ENCODE assay signal across 10 cellular contexts in the genomic region with DNA sequence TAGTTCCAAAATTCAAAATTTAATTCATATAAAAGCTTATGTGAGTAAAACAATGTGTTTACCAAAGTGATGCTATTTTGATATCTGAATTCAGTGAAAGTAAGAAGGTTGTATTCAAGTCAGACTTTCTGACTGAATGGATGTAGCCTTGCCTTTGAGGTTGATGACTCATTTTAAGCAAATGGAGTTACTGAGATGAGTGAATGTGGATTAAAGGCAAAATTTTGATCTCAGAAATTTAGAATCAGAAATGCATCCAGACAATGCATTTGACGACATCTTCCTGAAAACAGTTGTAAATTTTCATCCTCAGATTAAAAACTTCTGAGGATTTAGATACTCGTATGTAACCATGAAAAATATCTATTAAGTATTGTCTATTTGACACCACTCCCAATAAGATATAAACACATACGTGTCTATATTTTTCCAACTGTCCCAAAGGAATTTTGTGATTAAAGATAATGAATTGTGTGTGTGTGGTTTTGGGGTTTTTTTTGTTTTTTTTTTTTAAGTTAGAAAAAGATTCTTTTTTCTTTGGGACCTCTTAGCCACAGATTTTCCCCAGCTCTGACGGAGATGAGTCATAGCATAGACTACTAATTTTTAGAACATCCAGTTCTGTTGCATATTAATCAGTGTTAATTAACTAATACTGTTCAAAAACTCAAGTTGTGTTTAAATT. TPM values are rescaled to one million over a fixed set of nuclear protein-coding genes. Genes with fewer than 3 reads are reported as not detected.
DNase-seq lines count a peak whose midpoint lies in the region; ATAC-seq, FAIRE-seq and TF ChIP-seq lines count a peak whose summit lies in the region.
"Had no signal": no experiment of that assay in that cellular context is flagged by ENCODE, and none has a peak within 500 bp of the region (broad histone marks: within the 10 kb centered on the region; RNA-seq: fewer than 3 reads in every experiment).

No MANE protein-coding gene starts in this region.

- no peak for TF ChIP-seq POLR2A in GM12892 (IDR thresholded peaks at IDR 0.05; ENCODE audit: low read depth, low read length)

- no peak for TF ChIP-seq CTCF in fibroblast of villous mesenchyme (IDR thresholded peaks at IDR 0.05; ENCODE audit: insufficient read depth, low read depth, low read length)

- peak; percentile 87 for FAIRE-seq in GM12892 (lab: Jason Lieb, UNC)

- intact Hi-C loops in cardiac septum (cut with DNase I): no loop called here

- DNase-seq in GM12892 (ENCODE audit: insufficient read length): no peak
- DNase-seq in M059J (ENCODE audit: low read depth): peak; percentile 73
- DNase-seq in fibroblast of villous mesenchyme (ENCODE audit: low read depth): peak; percentile 51
- DNase-seq in cardiac septum (ENCODE audit: low spot score): no peak
- DNase-seq in DMS153 treated with DMSO at 0.1 percent for 48 hours (lab: John Stamatoyannopoulos, UW; ENCODE audit: unreplicated experiment): no peak
- no peak for DNase-seq in NCI-H1417 (lab: John Stamatoyannopoulos, UW)
- DNase-seq in SHP77 treated with DMSO at 0.1 percent for 48 hours (lab: John Stamatoyannopoulos, UW): no peak
- DNase-seq: left ventricle myocardium inferior; stimulated activated naive CD4-positive, alpha-beta T cell had no signal

- ATAC-seq in GM21825 (IDR thresholded peaks at IDR 0.05; ENCODE audit: unreplicated experiment): peak; percentile 72

- no peak overlapping the region for H3K4me3 ChIP-seq in fibroblast of villous mesenchyme (ENCODE audit: low read depth, low read length)
- H3K4me3 ChIP-seq: left ventricle myocardium inferior had no signal

RNA-seq across cellular contexts. Expression of a gene that starts 34.4 kb away (rescaled TPM):
- 46.8 TPM for polyA plus RNA-seq in GM12892 (2012; ENCODE audit: missing spikeins)
- total RNA-seq in M059J (2014; rRNA removed; shearing (Covaris generic)): 13.7 and 22.3 TPM in 2 replicates
- total RNA-seq in fibroblast of villous mesenchyme: 29.3 and 67.4 TPM in 2 replicates
- 28.7 TPM for total RNA-seq in cardiac septum

Comparison
In these comparisons a context has a peak if more than half of its experiments do, and no peak if none do; other contexts are left out.
1. DNase-seq: peak in M059J (single experiment) and fibroblast of villous mesenchyme (single experiment); none in GM12892 (single experiment), cardiac septum (single experiment), DMS153 treated with DMSO at 0.1 percent for 48 hours (single experiment), NCI-H1417 (0 of 3) and SHP77 treated with DMSO at 0.1 percent for 48 hours (single experiment).